17 cellular contexts compared by ENCODE assay signal in the genomic region with DNA sequence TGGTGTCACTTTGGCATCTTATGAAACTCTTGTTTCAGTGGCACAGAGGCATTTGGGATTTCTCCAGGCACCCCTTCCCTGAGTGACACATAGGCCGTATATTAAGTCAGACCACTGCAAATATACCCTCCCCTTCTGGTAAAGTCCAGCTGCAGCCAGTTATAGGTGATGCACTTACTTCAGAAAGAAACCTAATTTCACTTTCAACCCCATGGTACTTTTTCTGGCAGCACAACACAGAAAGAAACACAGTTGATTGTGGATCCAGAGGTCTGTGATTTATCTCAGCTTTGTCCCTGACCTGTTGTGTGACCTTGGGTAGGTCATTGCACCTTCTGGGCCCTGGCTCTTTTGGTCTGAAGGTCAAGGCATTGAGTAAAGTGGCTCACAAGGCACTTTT.
DNase-seq lines count a peak whose midpoint lies in the region; ATAC-seq lines count a peak whose summit lies in the region.
"Had no signal": no experiment of that assay in that cellular context is flagged by ENCODE, and none has a peak within 500 bp of the region (broad histone marks: within the 10 kb centered on the region; RNA-seq: fewer than 3 reads in every experiment).

No MANE protein-coding gene starts in this region.

- no peak overlapping the region for H2AK5ac ChIP-seq in mesenchymal stem cell (ENCODE audit: low read length, severe bottlenecking)

- ATAC-seq in GM18517 (IDR thresholded peaks at IDR 0.05; ENCODE audit: unreplicated experiment) (peak; percentile 82), GM21360 (IDR thresholded peaks at IDR 0.05; ENCODE audit: unreplicated experiment) (peak; percentile 55), HG02884 (IDR thresholded peaks at IDR 0.05; ENCODE audit: unreplicated experiment) (peak; percentile 71), HG03558 (IDR thresholded peaks at IDR 0.05; ENCODE audit: extremely low read depth, unreplicated experiment) (peak; percentile 50)
- ATAC-seq: psoas muscle had no signal

- WGBS in mesenchymal stem cell = 41% methylated on average over 1 of the region's 1 CpG

- H3K14ac ChIP-seq in mesenchymal stem cell (ENCODE audit: low read length in 2 of 2) = no peak overlapping the region

- H2BK15ac ChIP-seq in mesenchymal stem cell (ENCODE audit: low read depth, poor library complexity, severe bottlenecking) = no peak overlapping the region

- no peak overlapping the region for H2BK120ac ChIP-seq in mesenchymal stem cell (ENCODE audit: low read depth, low read length)

- DNase-seq in putamen (ENCODE audit: low spot score) (no peak), NCI-H510A (lab: John Stamatoyannopoulos, UW) (no peak), mesenchymal stem cell (no peak), T-helper 2 cell (no peak)
- DNase-seq: amygdala; foreskin fibroblast; islet precursor cell; NCI-H1105; NCI-H524; psoas muscle; SHP77; stimulated activated CD4-positive, alpha-beta T cell treated with anti-CD3 and anti-CD28 coated beads, Interleukin-2, amount 100 ng/mL, for 48 hours; stomach had no signal

- H3K23ac ChIP-seq in mesenchymal stem cell (ENCODE audit: low read length in 2 of 2) = no peak overlapping the region

- no peak overlapping the region for H3K18ac ChIP-seq in mesenchymal stem cell (ENCODE audit: low read depth in 1 of 2, low read length in 2 of 2)

- no peak overlapping the region for H2AFZ ChIP-seq in mesenchymal stem cell (ENCODE audit: low read depth, low read length)

- H3K4me1 ChIP-seq in mesenchymal stem cell (ENCODE audit: control insufficient read depth, insufficient read depth, low read depth, low read length) = no peaks in the 10 kb centered on the region
- H3K4me1 ChIP-seq: psoas muscle, stomach had no signal

- no peak overlapping the region for H2BK12ac ChIP-seq in mesenchymal stem cell (ENCODE audit: low read length in 2 of 2)

- H3K4me2 ChIP-seq in mesenchymal stem cell (ENCODE audit: low read length, poor library complexity, severe bottlenecking) = no peak overlapping the region

- H3K79me1 ChIP-seq in mesenchymal stem cell (replicated peaks; ENCODE audit: low read length, poor library complexity, severe bottlenecking) = no peaks in the 10 kb centered on the region

- no peak overlapping the region for H2BK5ac ChIP-seq in mesenchymal stem cell (ENCODE audit: low read depth, low read length, poor library complexity, severe bottlenecking)

- no peak overlapping the region for H3K4ac ChIP-seq in mesenchymal stem cell (ENCODE audit: low read depth in 1 of 2, low read length in 2 of 2)

- H4K8ac ChIP-seq in mesenchymal stem cell (ENCODE audit: low read length) = no peak overlapping the region

- peaks cover 5% of the 10 kb centered on the region for H3K9me3 ChIP-seq in mesenchymal stem cell (ENCODE audit: control insufficient read depth, low read length)
- H3K9me3 ChIP-seq: psoas muscle, stomach had no signal

- no peak overlapping the region for H3K9ac ChIP-seq in mesenchymal stem cell (ENCODE audit: low read length)

- H4K91ac ChIP-seq in mesenchymal stem cell (ENCODE audit: low read length) = no peak overlapping the region

- no peak overlapping the region for H3K27ac ChIP-seq in mesenchymal stem cell (ENCODE audit: low read length, poor library complexity, severe bottlenecking)
- H3K27ac ChIP-seq: psoas muscle, stomach had no signal

- no peaks in the 10 kb centered on the region for H3K36me3 ChIP-seq in mesenchymal stem cell (ENCODE audit: control insufficient read depth in 1 of 2, insufficient read depth in 2 of 2, low read depth in 1 of 2, low read length in 2 of 2)

- H3K27me3 ChIP-seq in mesenchymal stem cell (ENCODE audit: control insufficient read depth in 1 of 2, insufficient read depth in 1 of 2, low read length in 2 of 2) = no peaks in the 10 kb centered on the region
- H3K27me3 ChIP-seq: stomach had no signal

- no peak overlapping the region for H3K4me3 ChIP-seq in mesenchymal stem cell (ENCODE audit: insufficient read depth in 1 of 2, low read depth in 1 of 2, low read length in 2 of 2)
- H3K4me3 ChIP-seq: psoas muscle, stomach had no signal
